8 cellular contexts compared by ENCODE assay signal in genomic region chr18:51537487-51537886, GRCh38.
DNase-seq lines count a peak whose midpoint lies in the region; ATAC-seq, FAIRE-seq and TF ChIP-seq lines count a peak whose summit lies in the region.

No MANE protein-coding gene starts in this region.

- no peak overlapping the region for H3K27ac Mint-ChIP-seq in neural crest cell (ENCODE audit: unreplicated experiment)
- H3K27ac Mint-ChIP-seq in activated T-cell treated with anti-CD3 and anti-CD28 coated beads, Interleukin-2, amount 50 U/mL, for 24 hours, result no peak overlapping the region

- ATAC-seq in GM19023 (IDR thresholded peaks at IDR 0.05; ENCODE audit: unreplicated experiment) (peak; percentile 80), HG03060 (IDR thresholded peaks at IDR 0.05; ENCODE audit: low read depth, unreplicated experiment) (peak; percentile 83), HG02623 (IDR thresholded peaks at IDR 0.05; ENCODE audit: unreplicated experiment) (no peak)

- peak; percentile 58 for TF ChIP-seq CTCF in neural crest cell (conservative IDR thresholded peaks at IDR 0.05)

- DNase-seq in NCI-H748 (lab: John Stamatoyannopoulos, UW; ENCODE audit: unreplicated experiment), result peak; percentile 82
- peak; percentile 29 for DNase-seq in neural crest cell (ENCODE audit: low read depth, low spot score)
- no peak for DNase-seq in HuH-7 (ENCODE audit: low spot score)
- no peak for DNase-seq in activated T-cell treated with anti-CD3 and anti-CD28 coated beads, Interleukin-2, amount 50 U/mL, for 24 hours

- peaks cover 5% of the 10 kb centered on the region for H3K4me1 Mint-ChIP-seq in neural crest cell
- H3K4me1 Mint-ChIP-seq in activated T-cell treated with anti-CD3 and anti-CD28 coated beads, Interleukin-2, amount 50 U/mL, for 24 hours (ENCODE audit: low read depth), result peaks cover 2% of the 10 kb centered on the region

- H3K27me3 Mint-ChIP-seq in neural crest cell (ENCODE audit: low read depth), result no peaks in the 10 kb centered on the region
- H3K27me3 Mint-ChIP-seq in activated T-cell treated with anti-CD3 and anti-CD28 coated beads, Interleukin-2, amount 50 U/mL, for 24 hours, result peaks cover 8% of the 10 kb centered on the region

- peak; percentile 55 for FAIRE-seq in endometrium (lab: Jason Lieb, UNC)

- H3K9me3 Mint-ChIP-seq in neural crest cell, result peaks cover 7% of the 10 kb centered on the region
- H3K9me3 Mint-ChIP-seq in activated T-cell treated with anti-CD3 and anti-CD28 coated beads, Interleukin-2, amount 50 U/mL, for 24 hours, result no peaks in the 10 kb centered on the region

- H3K36me3 Mint-ChIP-seq in neural crest cell (ENCODE audit: low read depth), result peaks cover 2% of the 10 kb centered on the region
- no peaks in the 10 kb centered on the region for H3K36me3 Mint-ChIP-seq in activated T-cell treated with anti-CD3 and anti-CD28 coated beads, Interleukin-2, amount 50 U/mL, for 24 hours (ENCODE audit: low read depth)

- no peak overlapping the region for H3K4me3 Mint-ChIP-seq in neural crest cell
- no peak overlapping the region for H3K4me3 Mint-ChIP-seq in activated T-cell treated with anti-CD3 and anti-CD28 coated beads, Interleukin-2, amount 50 U/mL, for 24 hours

Comparison
In these comparisons a context has a peak if more than half of its experiments do, and no peak if none do; other contexts are left out.
1. DNase-seq: peak in NCI-H748 (single experiment) and neural crest cell (single experiment); none in HuH-7 (single experiment) and activated T-cell treated with anti-CD3 and anti-CD28 coated beads, Interleukin-2, amount 50 U/mL, for 24 hours (single experiment).